ENCODE assay signal across 2 cellular contexts in the genomic region with DNA sequence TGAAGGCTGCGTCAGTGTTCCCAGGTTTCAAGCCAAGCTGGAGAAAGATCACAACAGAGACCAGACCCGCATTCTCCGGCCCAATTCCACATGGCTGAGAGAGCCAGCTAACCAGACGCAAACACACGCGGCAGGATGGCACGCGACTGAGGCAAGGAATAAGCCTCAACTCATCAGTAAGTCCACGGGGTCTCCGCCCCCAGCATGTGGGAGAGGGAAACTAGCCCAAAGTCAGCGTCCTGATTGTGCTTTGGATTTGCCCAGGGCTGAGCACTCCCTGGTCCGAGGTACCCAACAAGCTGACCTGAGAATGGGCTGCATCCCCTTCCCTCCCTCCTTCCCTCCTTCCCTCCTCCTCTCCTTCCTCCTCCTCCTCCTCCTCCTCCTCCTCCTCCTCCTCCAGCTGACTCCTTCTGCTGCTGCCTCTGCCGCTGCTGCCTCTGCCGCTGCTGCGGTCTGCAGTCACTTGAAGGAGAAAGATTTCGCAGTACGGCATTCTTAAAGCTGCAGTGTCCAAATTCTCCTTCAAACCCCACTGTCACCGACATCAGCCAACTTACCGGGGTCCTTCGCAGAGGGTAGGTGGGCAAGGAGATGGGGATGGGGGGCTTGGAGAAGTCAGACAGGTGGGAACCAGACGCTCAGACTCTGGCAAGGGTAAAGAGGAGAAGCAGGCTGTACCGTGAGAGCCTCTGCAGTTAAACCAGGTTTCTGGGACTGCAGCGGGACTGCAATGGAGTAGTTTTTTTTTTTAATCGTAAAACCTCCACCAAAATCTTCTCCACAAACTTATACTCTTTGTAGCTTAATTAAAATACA.
TF ChIP-seq lines count a peak whose summit lies in the region.

No MANE protein-coding gene starts in this region.

TF ChIP-seq in H1, 55 proteins besides CTCF, POLR2A, EP300 and RAD21 (continues in another document):
- TF ChIP-seq TEAD4 (IDR thresholded peaks at IDR 0.05; ENCODE audit: low read depth, low read length) = no peak; the same call in 1 of the 2 replicates
- TF ChIP-seq SAP30 (IDR thresholded peaks at IDR 0.05; ENCODE audit: insufficient read depth, insufficient replicate concordance, low read length) = no peak
- TF ChIP-seq RFX5 (IDR thresholded peaks at IDR 0.05; ENCODE audit: borderline replicate concordance, low read depth, low read length) = no peak
- no peak for TF ChIP-seq CHD2 (IDR thresholded peaks at IDR 0.05; ENCODE audit: low read length)
- no peak for TF ChIP-seq NANOG (IDR thresholded peaks at IDR 0.05; ENCODE audit: insufficient read depth, low read depth, low read length, poor library complexity, severe bottlenecking)
- no peak for TF ChIP-seq NRF1 (IDR thresholded peaks at IDR 0.05; ENCODE audit: low read depth, low read length)
- TF ChIP-seq KDM4A (IDR thresholded peaks at IDR 0.05; ENCODE audit: low read depth, low read length, severe bottlenecking) = peak; percentile 34
- no peak for TF ChIP-seq BCL11A (IDR thresholded peaks at IDR 0.05; ENCODE audit: low read depth in 2 of 2, low read length in 2 of 2)
- no peak for TF ChIP-seq SP1 (IDR thresholded peaks at IDR 0.05; ENCODE audit: low read depth, low read length)
- no peak for TF ChIP-seq FOSL1 (IDR thresholded peaks at IDR 0.05; ENCODE audit: insufficient read depth, low read depth, low read length)
- peak; percentile 44; the same call in 1 of the 2 replicates for TF ChIP-seq GABPA (IDR thresholded peaks at IDR 0.05; ENCODE audit: borderline replicate concordance, insufficient read depth, low read length)
- peak; percentile 47 for TF ChIP-seq EZH2 (IDR thresholded peaks at IDR 0.05; ENCODE audit: low read depth, low read length, severe bottlenecking)
- no peak for TF ChIP-seq CHD1 (IDR thresholded peaks at IDR 0.05; ENCODE audit: low read depth, low read length)
- TF ChIP-seq SUZ12 (IDR thresholded peaks at IDR 0.05; ENCODE audit: low read length) = peak; percentile 19; the same call in 1 of the 2 replicates
- TF ChIP-seq CEBPB (IDR thresholded peaks at IDR 0.05; ENCODE audit: low read depth, low read length) = no peak
- TF ChIP-seq, protein P1, sequence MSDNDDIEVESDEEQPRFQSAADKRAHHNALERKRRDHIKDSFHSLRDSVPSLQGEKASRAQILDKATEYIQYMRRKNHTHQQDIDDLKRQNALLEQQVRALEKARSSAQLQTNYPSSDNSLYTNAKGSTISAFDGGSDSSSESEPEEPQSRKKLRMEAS (IDR thresholded peaks at IDR 0.05) = peak; percentile 55; the same call in 1 of the 2 replicates
- no peak for TF ChIP-seq ZNF274 (IDR thresholded peaks at IDR 0.05; ENCODE audit: borderline replicate concordance, extremely low read depth, low read length)
- no peak for TF ChIP-seq SP2 (IDR thresholded peaks at IDR 0.05; ENCODE audit: low read length)
- TF ChIP-seq, protein P2, sequence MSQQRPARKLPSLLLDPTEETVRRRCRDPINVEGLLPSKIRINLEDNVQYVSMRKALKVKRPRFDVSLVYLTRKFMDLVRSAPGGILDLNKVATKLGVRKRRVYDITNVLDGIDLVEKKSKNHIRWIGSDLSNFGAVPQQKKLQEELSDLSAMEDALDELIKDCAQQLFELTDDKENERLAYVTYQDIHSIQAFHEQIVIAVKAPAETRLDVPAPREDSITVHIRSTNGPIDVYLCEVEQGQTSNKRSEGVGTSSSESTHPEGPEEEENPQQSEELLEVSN (IDR thresholded peaks at IDR 0.05) = peak; percentile 32; the same call in 1 of the 2 replicates
- TF ChIP-seq EGR1 (IDR thresholded peaks at IDR 0.05; ENCODE audit: borderline replicate concordance, low read depth, low read length) = no peak
- TF ChIP-seq SRF (IDR thresholded peaks at IDR 0.05; ENCODE audit: low read depth, low read length) = no peak
- no peak for TF ChIP-seq HDAC2 (IDR thresholded peaks at IDR 0.05; ENCODE audit: borderline replicate concordance in 1 of 2, low read depth in 2 of 2, low read length in 2 of 2)
- no peak for TF ChIP-seq TAF7 (optimal IDR thresholded peaks at IDR 0.05; ENCODE audit: borderline replicate concordance, low read depth, low read length)
- no peak for TF ChIP-seq PHF8 (conservative IDR thresholded peaks at IDR 0.05; ENCODE audit: low read depth, low read length)
- 0 out of 2 replicates have a peak, but pooled peaks have one; percentile 20 for TF ChIP-seq RBBP5 (IDR thresholded peaks at IDR 0.05; ENCODE audit: borderline replicate concordance, low read depth, low read length)
- no peak for TF ChIP-seq JUN (IDR thresholded peaks at IDR 0.05; ENCODE audit: low read depth, low read length)
- no peak for TF ChIP-seq TBP (IDR thresholded peaks at IDR 0.05; ENCODE audit: low read depth, low read length)
- TF ChIP-seq KDM5A (IDR thresholded peaks at IDR 0.05; ENCODE audit: low read length) = no peak
- no peak for TF ChIP-seq CTBP2 (IDR thresholded peaks at IDR 0.05; ENCODE audit: borderline replicate concordance, insufficient read depth, insufficient read length, low read length)
- TF ChIP-seq SP4 (IDR thresholded peaks at IDR 0.05; ENCODE audit: low read length) = no peak
- no peak for TF ChIP-seq SIN3A (conservative IDR thresholded peaks at IDR 0.05 in 1 of 2, IDR thresholded peaks at IDR 0.05 in 1 of 2; ENCODE audit: low read depth in 1 of 2, low read length in 2 of 2)

TF ChIP-seq in neural cell, 6 proteins besides CTCF, POLR2A, EP300 and RAD21:
- TF ChIP-seq POLR2AphosphoS5 (IDR thresholded peaks at IDR 0.05) (no peak), SMC3 (conservative IDR thresholded peaks at IDR 0.05; ENCODE audit: poor library complexity) (peak; percentile 22), MXI1 (conservative IDR thresholded peaks at IDR 0.05; ENCODE audit: poor library complexity, severe bottlenecking) (no peak)
